In the genomic region with DNA sequence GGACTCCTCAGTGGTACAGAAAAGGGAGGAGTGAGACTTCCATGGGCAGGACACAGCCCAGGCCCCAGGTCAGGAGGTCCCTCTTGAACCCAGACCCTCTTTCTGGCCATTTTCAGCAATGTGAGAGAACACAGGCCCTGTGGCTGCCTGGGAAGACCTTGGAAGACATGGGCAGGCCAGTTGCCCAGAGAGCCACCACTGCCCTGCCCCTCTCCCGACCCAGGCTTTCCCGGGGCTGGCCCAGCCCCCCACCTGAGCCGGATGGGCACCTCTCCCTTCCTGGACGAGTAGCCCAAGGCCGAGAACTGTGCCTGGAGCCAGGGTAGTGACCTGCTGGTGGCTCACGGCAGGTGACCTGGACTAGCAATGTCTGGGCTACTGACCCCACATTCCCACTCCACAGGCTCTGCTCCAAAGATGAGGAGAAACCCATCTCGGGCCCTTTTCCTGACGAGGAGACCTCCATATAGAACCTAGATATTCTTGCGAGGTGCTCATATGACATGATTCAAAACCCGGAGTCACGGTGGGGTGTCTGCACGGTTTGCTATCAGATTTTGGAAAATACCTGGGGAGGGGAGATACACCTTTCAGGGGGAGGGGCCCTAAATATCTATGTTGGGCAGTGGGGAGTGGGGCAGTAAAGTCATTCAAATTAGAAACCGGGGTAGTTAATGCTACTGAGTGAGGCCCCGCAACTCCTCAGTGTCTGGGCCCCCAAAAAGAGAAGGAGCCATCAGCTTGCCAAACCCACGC, we compare ENCODE assay signal across 13 cellular contexts.
"Had no signal": no experiment of that assay in that cellular context is flagged by ENCODE, and none has a peak within 500 bp of the region (broad histone marks: within the 10 kb centered on the region; RNA-seq: fewer than 3 reads in every experiment).

No MANE protein-coding gene starts in this region.

- H3K27ac ChIP-seq: foreskin keratinocyte had no signal

- H3K4me1 ChIP-seq: foreskin keratinocyte had no signal

- ATAC-seq: activated naive CD8-positive, alpha-beta T cell treated with anti-CD3 and anti-CD28 coated beads, Interleukin-2, amount 50 U/mL, for 24 hours; activated T-cell treated with anti-CD3 and anti-CD28 coated beads, Interleukin-2, amount 50 U/mL, for 72 hours; foreskin keratinocyte; naive thymus-derived CD4-positive, alpha-beta T cell; WTC11 had no signal

- DNase-seq: activated CD4-positive, alpha-beta T cell treated with anti-CD3 and anti-CD28 coated beads for 4 hours; activated naive CD4-positive, alpha-beta T cell; activated naive CD8-positive, alpha-beta T cell treated with anti-CD3 and anti-CD28 coated beads, Interleukin-2, amount 50 U/mL, for 24 hours; activated T-cell treated with anti-CD3 and anti-CD28 coated beads, Interleukin-2, amount 50 U/mL, for 72 hours; effector CD4-positive, alpha-beta T cell; foreskin keratinocyte; mammary epithelial cell; stimulated activated CD4-positive, alpha-beta T cell treated with anti-CD3 and anti-CD28 coated beads, Interleukin-4, amount 100 ng/mL, for 4 hours; stimulated activated CD8-positive, alpha-beta memory T cell treated with anti-CD3 and anti-CD28 coated beads, Interleukin-4, amount 100 ng/mL, for 48 hours; stimulated activated naive CD4-positive, alpha-beta T cell treated with Interleukin-2 at 50 U/mL for 16 hours; SW 1271 had no signal

- H3K27me3 ChIP-seq: foreskin keratinocyte had no signal
